8 cellular contexts compared by ENCODE assay signal in genomic region chr1:111448918-111449702, GRCh38.
DNase-seq lines count a peak whose midpoint lies in the region; ATAC-seq and TF ChIP-seq lines count a peak whose summit lies in the region.

ATP5PB (plus strand) TSS chr1:111449464; CDS start chr1:111449542, 78 bp downstream.
WDR77 (minus strand) TSS chr1:111449256; CDS start chr1:111449169, 87 bp downstream.

- H3K27ac Mint-ChIP-seq in activated naive CD4-positive, alpha-beta T cell treated with anti-CD3 and anti-CD28 coated beads, Interleukin-2, amount 50 U/mL, for 24 hours: peak within 1 kb of the TSS; percentile 99

- peak within 1 kb of the TSS; percentile 99 for H3K4me3 ChIP-seq in GM06990 (replicated peaks; ENCODE audit: low read depth, low read length)

- H3K36me3 ChIP-seq in GM06990 (ENCODE audit: control insufficient read depth, insufficient read depth, low read length): peaks cover 2% of the 10 kb centered on the region

- H3K4me3 Mint-ChIP-seq in activated naive CD4-positive, alpha-beta T cell treated with anti-CD3 and anti-CD28 coated beads, Interleukin-2, amount 50 U/mL, for 24 hours: peak within 1 kb of the TSS; percentile 100

- no peaks in the 10 kb centered on the region for H3K27me3 ChIP-seq in GM06990 (replicated peaks; ENCODE audit: control insufficient read depth, insufficient read depth, low read length)

- H3K27me3 Mint-ChIP-seq in activated naive CD4-positive, alpha-beta T cell treated with anti-CD3 and anti-CD28 coated beads, Interleukin-2, amount 50 U/mL, for 24 hours: no peaks in the 10 kb centered on the region

- peaks cover 90% of the 10 kb centered on the region for H3K4me1 Mint-ChIP-seq in activated naive CD4-positive, alpha-beta T cell treated with anti-CD3 and anti-CD28 coated beads, Interleukin-2, amount 50 U/mL, for 24 hours

- ATAC-seq in HG02588 (IDR thresholded peaks at IDR 0.05; ENCODE audit: unreplicated experiment) (peak; percentile 92), SK-N-SH treated with all-trans-retinoic acid at 6 μM for 48 hours (peak; percentile 97)

- DNase-seq in GM06990 (ENCODE audit: extremely low read depth, insufficient read length) (peak; percentile 90), NCI-H1092 (lab: John Stamatoyannopoulos, UW) (peak; percentile 99), germinal center (ENCODE audit: low spot score) (peak; percentile 96), non-pigmented ciliary epithelial cell (ENCODE audit: low read depth) (peak; percentile 95), superior temporal gyrus (ENCODE audit: extremely low spot score) (peak; percentile 100)

- no peak for TF ChIP-seq CTCF in GM06990 (IDR thresholded peaks at IDR 0.05; ENCODE audit: insufficient read depth, low read length, poor library complexity, severe bottlenecking)

- H3K36me3 Mint-ChIP-seq in activated naive CD4-positive, alpha-beta T cell treated with anti-CD3 and anti-CD28 coated beads, Interleukin-2, amount 50 U/mL, for 24 hours: peaks cover 36% of the 10 kb centered on the region

- no peaks in the 10 kb centered on the region for H3K9me3 Mint-ChIP-seq in activated naive CD4-positive, alpha-beta T cell treated with anti-CD3 and anti-CD28 coated beads, Interleukin-2, amount 50 U/mL, for 24 hours

TF ChIP-seq in SK-N-SH treated with all-trans-retinoic acid at 6 μM for 48 hours, 23 proteins besides CTCF, POLR2A, EP300 and RAD21:
- TF ChIP-seq CSDC2 (CRISPR knock-in tag; IDR thresholded peaks at IDR 0.05): no peak
- TF ChIP-seq ZNF70 (CRISPR knock-in tag; IDR thresholded peaks at IDR 0.05): no peak
- TF ChIP-seq ZFP30 (CRISPR knock-in tag; IDR thresholded peaks at IDR 0.05): no peak
- no peak for TF ChIP-seq TCF4 (CRISPR knock-in tag; IDR thresholded peaks at IDR 0.05; ENCODE audit: borderline replicate concordance)

Comparison
In these comparisons a context has a peak if more than half of its experiments do, and no peak if none do; other contexts are left out.
1. Peak in every context shown above with its lines: DNase-seq, ATAC-seq and H3K4me3 ChIP-seq.